In genomic region chr6:33453361-33454008, GRCh38 we compare ENCODE assay signal across 8 cellular contexts. TPM values are rescaled to one million over a fixed set of nuclear protein-coding genes. Genes with fewer than 3 reads are reported as not detected.
DNase-seq lines count a peak whose midpoint lies in the region; ATAC-seq and TF ChIP-seq lines count a peak whose summit lies in the region.

No MANE protein-coding gene starts in this region.

- no peak for DNase-seq in stimulated activated naive CD8-positive, alpha-beta T cell treated with anti-CD3 and anti-CD28 coated beads, Interleukin-15, Interleukin-2, amounts not matched to agents 100 U/mL and 50 U/mL, for 24 hours
- DNase-seq in ascending aorta (ENCODE audit: low spot score in 2 of 2) (no peak), lower leg skin (ENCODE audit: low spot score in 2 of 2) (no peak), iPS-NIHi11 (ENCODE audit: low spot score) (no peak), NCI-H2107 (lab: John Stamatoyannopoulos, UW) (no peak)

- ATAC-seq in stimulated activated naive CD8-positive, alpha-beta T cell treated with anti-CD3 and anti-CD28 coated beads, Interleukin-15, Interleukin-2, amounts not matched to agents 100 U/mL and 50 U/mL, for 24 hours, result no peak
- ATAC-seq in GM19035 (IDR thresholded peaks at IDR 0.05; ENCODE audit: unreplicated experiment), result no peak

- TF ChIP-seq CTCF in ascending aorta (IDR thresholded peaks at IDR 0.05) (no peak), lower leg skin (IDR thresholded peaks at IDR 0.05) (no peak)

- H3K36me3 Mint-ChIP-seq in stimulated activated naive CD8-positive, alpha-beta T cell treated with anti-CD3 and anti-CD28 coated beads, Interleukin-15, Interleukin-2, amounts not matched to agents 100 ng/mL and 50 ng/mL, for 24 hours (ENCODE audit: low read depth), result peaks cover 25% of the 10 kb centered on the region

- no peaks in the 10 kb centered on the region for H3K27me3 Mint-ChIP-seq in stimulated activated naive CD8-positive, alpha-beta T cell treated with anti-CD3 and anti-CD28 coated beads, Interleukin-15, Interleukin-2, amounts not matched to agents 100 ng/mL and 50 ng/mL, for 24 hours

- H3K9me3 Mint-ChIP-seq in stimulated activated naive CD8-positive, alpha-beta T cell treated with anti-CD3 and anti-CD28 coated beads, Interleukin-15, Interleukin-2, amounts not matched to agents 100 ng/mL and 50 ng/mL, for 24 hours, result no peaks in the 10 kb centered on the region

- H3K27ac Mint-ChIP-seq in stimulated activated naive CD8-positive, alpha-beta T cell treated with anti-CD3 and anti-CD28 coated beads, Interleukin-15, Interleukin-2, amounts not matched to agents 100 ng/mL and 50 ng/mL, for 24 hours, result peak overlapping the region; percentile 88

- H3K4me1 Mint-ChIP-seq in stimulated activated naive CD8-positive, alpha-beta T cell treated with anti-CD3 and anti-CD28 coated beads, Interleukin-15, Interleukin-2, amounts not matched to agents 100 ng/mL and 50 ng/mL, for 24 hours (ENCODE audit: low read depth), result peaks cover 30% of the 10 kb centered on the region

- H3K27me3 ChIP-seq in ascending aorta, result no peaks in the 10 kb centered on the region

- H3K4me3 ChIP-seq in ascending aorta (peak overlapping the region; percentile 87 to 94), lower leg skin (ENCODE audit: low read depth, poor library complexity, severe bottlenecking) (peak overlapping the region; percentile 60), urinary bladder (ENCODE audit: low read depth, low read length) (peak overlapping the region; percentile 53)

- H3K9me3 ChIP-seq in ascending aorta, result no peaks in the 10 kb centered on the region

- intact Hi-C loops in ascending aorta (cut with DNase I) (loop anchor here (1.0 to 5.0 kb wide), 5 partner anchors 25 to 258 kb away; partner anchors contain the start of genes KIFC1, PHF1 and UQCC2), lower leg skin (cut with DNase I; ENCODE audit: low total_unique reads) (no loop called here)

- peaks cover 6 to 10% of the 10 kb centered on the region in 2 donors for H3K36me3 ChIP-seq in ascending aorta
- no peaks in the 10 kb centered on the region for H3K36me3 ChIP-seq in urinary bladder (ENCODE audit: insufficient read depth)

- no peak for TF ChIP-seq POLR2A in lower leg skin (IDR thresholded peaks at IDR 0.05)

- 2 to 5% methylated on average over 12 of the region's 12 CpGs for WGBS in lower leg skin, 2 donors
- 2% methylated on average over 12 of the region's 12 CpGs for WGBS in urinary bladder

- H3K27ac ChIP-seq in ascending aorta (peak overlapping the region; percentile 70 to 73), urinary bladder (ENCODE audit: low read depth) (no peak overlapping the region)

- peak overlapping the region; percentile 93 for H3K4me3 Mint-ChIP-seq in stimulated activated naive CD8-positive, alpha-beta T cell treated with anti-CD3 and anti-CD28 coated beads, Interleukin-15, Interleukin-2, amounts not matched to agents 100 ng/mL and 50 ng/mL, for 24 hours

- H3K4me1 ChIP-seq in ascending aorta (peaks cover 6 to 17% of the 10 kb centered on the region in 2 donors), urinary bladder (ENCODE audit: insufficient read depth) (no peaks in the 10 kb centered on the region)

RNA-seq across cellular contexts. Expression of gene ZBTB9, which starts 0.9 kb away (rescaled TPM):
- total RNA-seq in ascending aorta (45.8 TPM), lower leg skin (1 to 10 TPM; 4.0 to 5.4 (median 4.6) TPM), urinary bladder (7.8 TPM)
- polyA plus RNA-seq in urinary bladder, result 5.0 TPM

RNA-seq across cellular contexts. Expression of gene SYNGAP1, which starts 33.6 kb away (rescaled TPM):
- total RNA-seq in ascending aorta (33.7 TPM), lower leg skin (10 to 100 TPM in 2 of 4 donors, 1 to 10 TPM in 2; 7.5 to 21.1 (median 9.4) TPM), urinary bladder (9.8 TPM)
- polyA plus RNA-seq in urinary bladder, result 19.6 TPM

RNA-seq across cellular contexts. Expression of gene CUTA, which starts 35.6 kb away (rescaled TPM):
- total RNA-seq in ascending aorta (77.2 TPM), lower leg skin (100 to 1,000 TPM in 3 of 4 donors, 10 to 100 TPM in 1; 96.5 to 162 (median 153) TPM), urinary bladder (62.5 TPM)
- 192 TPM for polyA plus RNA-seq in urinary bladder

RNA-seq across cellular contexts. Expression of gene PHF1, which starts 42.7 kb away (rescaled TPM):
- 30.5 TPM for total RNA-seq in ascending aorta
- total RNA-seq in lower leg skin, result 10 to 100 TPM; 40.9 to 73.0 (median 64.8) TPM
- total RNA-seq in urinary bladder, result 16.4 TPM
- polyA plus RNA-seq in urinary bladder, result 79.4 TPM
